Comparison of ENCODE assay signal across 1 cellular context in genomic region chr1:67687649-67688048, GRCh38.
TF ChIP-seq lines count a peak whose summit lies in the region.

No MANE protein-coding gene starts in this region.

TF ChIP-seq in neural cell, 6 proteins besides CTCF, POLR2A, EP300 and RAD21 (continued from another document):
- TF ChIP-seq SMC3 (conservative IDR thresholded peaks at IDR 0.05; ENCODE audit: poor library complexity) = no peak
- TF ChIP-seq EZH2 (IDR thresholded peaks at IDR 0.05; ENCODE audit: borderline replicate concordance, insufficient read depth, low read length, poor library complexity, severe bottlenecking) = no peak
- no peak for TF ChIP-seq TAF1 (IDR thresholded peaks at IDR 0.05; ENCODE audit: low read depth)
- no peak for TF ChIP-seq MXI1 (conservative IDR thresholded peaks at IDR 0.05; ENCODE audit: poor library complexity, severe bottlenecking)
